18 cellular contexts compared by ENCODE assay signal in genomic region chr17:41339571-41340169, GRCh38. TPM values are rescaled to one million over a fixed set of nuclear protein-coding genes. Genes with fewer than 3 reads are reported as not detected.
DNase-seq lines count a peak whose midpoint lies in the region; ATAC-seq and TF ChIP-seq lines count a peak whose summit lies in the region.
"Had no signal": no experiment of that assay in that cellular context is flagged by ENCODE, and none has a peak within 500 bp of the region (broad histone marks: within the 10 kb centered on the region; RNA-seq: fewer than 3 reads in every experiment).

No MANE protein-coding gene starts in this region.

- peak overlapping the region; percentile 6 for H3K4me3 Mint-ChIP-seq in T-helper 2 cell treated with Interferon-gamma antibody and Interleukin-4, amounts not matched to agents 5 μg/mL and 100 μg/mL, for 36 hours
- H3K4me3 Mint-ChIP-seq in IgD-negative memory B cell: peak overlapping the region in 2 of 4 donors; percentile 0 to 5
- H3K4me3 Mint-ChIP-seq: neural crest cell; stimulated activated naive CD8-positive, alpha-beta T cell treated with anti-CD3 and anti-CD28 coated beads, Interleukin-15, Interleukin-2, amounts not matched to agents 100 ng/mL and 50 ng/mL, for 24 hours had no signal

- ATAC-seq in left cardiac atrium: no peak
- ATAC-seq: left colon had no signal

- peaks cover 35% of the 10 kb centered on the region for H3K27me3 Mint-ChIP-seq in T-helper 2 cell treated with Interferon-gamma antibody and Interleukin-4, amounts not matched to agents 5 μg/mL and 100 μg/mL, for 36 hours (ENCODE audit: low read depth)
- peaks cover 8% of the 10 kb centered on the region for H3K27me3 Mint-ChIP-seq in IgD-negative memory B cell
- H3K27me3 Mint-ChIP-seq: stimulated activated naive CD8-positive, alpha-beta T cell treated with anti-CD3 and anti-CD28 coated beads, Interleukin-15, Interleukin-2, amounts not matched to agents 100 ng/mL and 50 ng/mL, for 24 hours had no signal

- H3K36me3 ChIP-seq in neutrophil: no peaks in the 10 kb centered on the region
- H3K36me3 ChIP-seq: adrenal gland had no signal

- peaks cover 39% of the 10 kb centered on the region for H3K4me1 Mint-ChIP-seq in T-helper 2 cell treated with Interferon-gamma antibody and Interleukin-4, amounts not matched to agents 5 μg/mL and 100 μg/mL, for 36 hours (ENCODE audit: low read depth)
- peaks cover 7 to 34% (median 19%) of the 10 kb centered on the region in 3 donors for H3K4me1 Mint-ChIP-seq in IgD-negative memory B cell

- H3K27me3 ChIP-seq in neutrophil: peaks cover 5% of the 10 kb centered on the region
- H3K27me3 ChIP-seq: adrenal gland had no signal

- H3K4me3 ChIP-seq in epithelial cell of esophagus (ENCODE audit: low read length) (no peak overlapping the region), neutrophil (ENCODE audit: low read depth in 1 of 2, low read length in 1 of 2) (no peak overlapping the region)
- H3K4me3 ChIP-seq: adrenal gland had no signal

- TF ChIP-seq CTCF in epithelial cell of esophagus (IDR thresholded peaks at IDR 0.05; ENCODE audit: insufficient read depth, low read depth, low read length, missing control alignments) (no peak), neutrophil (IDR thresholded peaks at IDR 0.05) (no peak), GM20000 (IDR thresholded peaks at IDR 0.05; ENCODE audit: extremely low read depth, missing control alignments) (no peak), GM10266 (IDR thresholded peaks at IDR 0.05; ENCODE audit: control insufficient read depth, insufficient read depth, low read depth, missing control alignments) (no peak)

- no peak for DNase-seq in T-helper 2 cell treated with Interferon-gamma antibody and Interleukin-4, amounts not matched to agents 5 μg/mL and 100 μg/mL, for 36 hours (ENCODE audit: low spot score)
- DNase-seq in T-helper 2 cell (no peak), epithelial cell of esophagus (ENCODE audit: low read depth) (peak; percentile 32), GM20000 (ENCODE audit: low spot score) (no peak), GM10266 (ENCODE audit: extremely low spot score) (no peak), left cardiac atrium (no peak)
- DNase-seq: activated CD4-positive, alpha-beta T cell treated with anti-CD3 and anti-CD28 coated beads, Interleukin-2, amount 50 U/mL, for 48 hours; adrenal gland; left colon; NCI-H187 treated with DMSO at 0.1 percent for 48 hours; NCI-H526 had no signal

- H3K4me1 ChIP-seq in neutrophil (ENCODE audit: control insufficient read depth in 1 of 2, insufficient read depth in 1 of 2, low read depth in 1 of 2, low read length in 1 of 2): peaks cover 0 to 15% of the 10 kb centered on the region in 2 experiments
- H3K4me1 ChIP-seq: adrenal gland had no signal

- peak overlapping the region; percentile 71 for H3K27ac Mint-ChIP-seq in T-helper 2 cell treated with Interferon-gamma antibody and Interleukin-4, amounts not matched to agents 5 μg/mL and 100 μg/mL, for 36 hours
- H3K27ac Mint-ChIP-seq in IgD-negative memory B cell: peak overlapping the region; percentile 19 to 93 (median 32)
- H3K27ac Mint-ChIP-seq: stimulated activated naive CD8-positive, alpha-beta T cell treated with anti-CD3 and anti-CD28 coated beads, Interleukin-15, Interleukin-2, amounts not matched to agents 100 ng/mL and 50 ng/mL, for 24 hours had no signal

- peaks cover 4% of the 10 kb centered on the region for H3K36me3 Mint-ChIP-seq in T-helper 2 cell treated with Interferon-gamma antibody and Interleukin-4, amounts not matched to agents 5 μg/mL and 100 μg/mL, for 36 hours (ENCODE audit: low read depth)
- no peaks in the 10 kb centered on the region for H3K36me3 Mint-ChIP-seq in IgD-negative memory B cell

- intact Hi-C loops in left cardiac atrium (cut with DNase I): no loop called here

- H3K27ac ChIP-seq in neutrophil: peak overlapping the region; percentile 30
- H3K27ac ChIP-seq: adrenal gland, RWPE1 had no signal

- H3K9me3 ChIP-seq in neutrophil: no peaks in the 10 kb centered on the region
- H3K9me3 ChIP-seq: adrenal gland had no signal

- H3K9me3 Mint-ChIP-seq in T-helper 2 cell treated with Interferon-gamma antibody and Interleukin-4, amounts not matched to agents 5 μg/mL and 100 μg/mL, for 36 hours: peaks cover 14% of the 10 kb centered on the region
- peaks cover 4 to 19% (median 11%) of the 10 kb centered on the region in 3 donors for H3K9me3 Mint-ChIP-seq in IgD-negative memory B cell
- H3K9me3 Mint-ChIP-seq: stimulated activated naive CD8-positive, alpha-beta T cell treated with anti-CD3 and anti-CD28 coated beads, Interleukin-15, Interleukin-2, amounts not matched to agents 100 ng/mL and 50 ng/mL, for 24 hours had no signal

RNA-seq across cellular contexts. Expression of gene KRT33A, which starts 11.0 kb away (rescaled TPM):
- polyA plus RNA-seq in IgD-negative memory B cell: not detected
- not detected for total RNA-seq in left cardiac atrium
- total RNA-seq: adrenal gland, epithelial cell of proximal tubule, left colon, LHCN-M2, neural crest cell had no signal
- polyA plus RNA-seq: adrenal gland had no signal

RNA-seq across cellular contexts. Expression of gene KRTAP17-1, which starts 24.2 kb away (rescaled TPM):
- not detected for polyA plus RNA-seq in IgD-negative memory B cell
- total RNA-seq in left cardiac atrium: not detected
- total RNA-seq: adrenal gland, epithelial cell of proximal tubule, left colon, LHCN-M2, neural crest cell had no signal
- polyA plus RNA-seq: adrenal gland had no signal

RNA-seq across cellular contexts. Expression of gene KRT33B, which starts 29.9 kb away (rescaled TPM):
- polyA plus RNA-seq in IgD-negative memory B cell: not detected
- not detected for total RNA-seq in left cardiac atrium
- total RNA-seq: adrenal gland, left colon, LHCN-M2, neural crest cell had no signal
- polyA plus RNA-seq: adrenal gland had no signal

RNA-seq across cellular contexts. Expression of gene KRTAP16-1, which starts 30.6 kb away (rescaled TPM):
- not detected for polyA plus RNA-seq in IgD-negative memory B cell
- not detected for total RNA-seq in left cardiac atrium
- total RNA-seq: adrenal gland, epithelial cell of proximal tubule, left colon, LHCN-M2, neural crest cell had no signal
- polyA plus RNA-seq: adrenal gland had no signal

RNA-seq across cellular contexts. Expression of gene KRTAP29-1, which starts 37.0 kb away (rescaled TPM):
- not detected for polyA plus RNA-seq in IgD-negative memory B cell
- not detected for total RNA-seq in left cardiac atrium
- total RNA-seq: adrenal gland, epithelial cell of proximal tubule, left colon, LHCN-M2, neural crest cell had no signal
- polyA plus RNA-seq: adrenal gland had no signal
